Comparison of ENCODE assay signal across 14 cellular contexts in the genomic region with DNA sequence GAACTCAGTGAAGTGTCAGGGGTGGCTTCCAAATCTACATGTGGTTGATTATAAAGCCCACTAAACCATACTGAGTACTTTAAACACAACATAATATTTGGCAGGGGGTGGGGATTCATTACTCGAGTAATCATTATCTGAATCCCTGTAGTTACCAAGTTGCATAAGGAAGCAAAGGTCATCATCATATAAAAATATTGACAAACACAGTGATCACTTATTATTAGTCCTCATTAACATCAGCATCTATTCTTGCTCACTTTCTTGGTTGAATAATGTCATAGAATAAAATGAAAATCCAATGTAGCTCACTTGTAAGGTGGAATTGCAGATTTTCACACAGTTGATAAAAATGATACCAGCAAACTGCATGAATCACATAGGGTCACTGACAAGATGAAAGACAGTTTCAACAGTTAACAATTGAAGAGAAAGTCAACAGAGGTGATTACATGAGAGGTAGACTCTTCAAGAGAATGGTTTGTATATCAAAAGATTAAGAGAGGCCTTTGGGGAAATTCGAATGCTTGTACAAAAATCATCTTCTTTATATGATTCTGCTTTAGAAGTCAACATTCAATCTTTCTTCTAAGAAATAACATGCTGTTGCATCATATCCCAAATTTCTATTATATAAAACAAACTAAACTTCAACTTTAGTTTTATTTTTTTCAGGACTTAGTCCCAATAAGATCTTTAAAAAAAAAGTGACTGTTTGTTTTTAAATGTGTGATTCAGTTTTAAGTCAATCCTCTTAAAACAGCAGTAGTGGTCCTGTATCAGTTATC.
DNase-seq lines count a peak whose midpoint lies in the region; ATAC-seq and TF ChIP-seq lines count a peak whose summit lies in the region.
"Had no signal": no experiment of that assay in that cellular context is flagged by ENCODE, and none has a peak within 500 bp of the region (broad histone marks: within the 10 kb centered on the region; RNA-seq: fewer than 3 reads in every experiment).

No MANE protein-coding gene starts in this region.

- ATAC-seq in activated CD4-positive, alpha-beta T cell treated with anti-CD3 and anti-CD28 coated beads for 36 hours = peak; percentile 17
- ATAC-seq in Panc1 (no peak), HG03095 (IDR thresholded peaks at IDR 0.05; ENCODE audit: unreplicated experiment) (no peak)
- ATAC-seq in stimulated activated effector memory CD8-positive, alpha-beta T cell treated with anti-CD3 and anti-CD28 coated beads, Interleukin-12 subunit alpha, Interleukin-12 subunit beta, amount 100 ng/mL, for 72 hours = no peak

- peak overlapping the region; percentile 100 for H3K27ac ChIP-seq in Panc1 (ENCODE audit: low read length)
- peak overlapping the region in 48 of 59 donors; percentile 1 to 97 (median 86) for H3K27ac ChIP-seq in dorsolateral prefrontal cortex

- peaks cover 96% of the 10 kb centered on the region for H3K4me1 Mint-ChIP-seq in activated CD4-positive, alpha-beta T cell treated with anti-CD3 and anti-CD28 coated beads for 36 hours
- H3K4me1 Mint-ChIP-seq in stimulated activated effector memory CD8-positive, alpha-beta T cell treated with anti-CD3 and anti-CD28 coated beads, Interleukin-12 subunit alpha, Interleukin-12 subunit beta, amount 100 ng/mL, for 72 hours = peaks cover 80% of the 10 kb centered on the region

- intact Hi-C loops in activated CD4-positive, alpha-beta T cell treated with anti-CD3 and anti-CD28 coated beads for 36 hours (cut with DNase I, micrococcal nuclease) = no loop called here
- intact Hi-C loops in Panc1 (cut with micrococcal nuclease; ENCODE audit: unreplicated experiment) (no loop called here), dorsolateral prefrontal cortex (cut with DNase I) (no loop called here)

- H3K9me3 ChIP-seq in Panc1 (ENCODE audit: control insufficient read depth, insufficient read depth, low read depth, low read length) = no peaks in the 10 kb centered on the region
- H3K9me3 ChIP-seq: SJCRH30, spleen had no signal

- H3K4me3 ChIP-seq in Panc1 (ENCODE audit: low read depth in 2 of 2, low read length in 2 of 2) (no peak overlapping the region), dorsolateral prefrontal cortex (no peak overlapping the region), foreskin fibroblast (ENCODE audit: low read depth in 1 of 2, low read length in 2 of 2) (no peak overlapping the region)
- H3K4me3 ChIP-seq: spleen had no signal

- no peaks in the 10 kb centered on the region for H3K27me3 Mint-ChIP-seq in activated CD4-positive, alpha-beta T cell treated with anti-CD3 and anti-CD28 coated beads for 36 hours
- H3K27me3 Mint-ChIP-seq: naive B cell had no signal

- TF ChIP-seq CTCF in Panc1 (IDR thresholded peaks at IDR 0.05) = no peak
- no peak for TF ChIP-seq CTCF in dorsolateral prefrontal cortex (IDR thresholded peaks at IDR 0.05 in 54 of 56, conservative IDR thresholded peaks at IDR 0.05 in 2 of 56; ENCODE audit: low read depth in 1 of 56, partially characterized antibody in 56 of 56)
- no peak for TF ChIP-seq CTCF in foreskin fibroblast (IDR thresholded peaks at IDR 0.05; ENCODE audit: low read depth, low read length)

- H3K4me1 ChIP-seq in Panc1 (ENCODE audit: control insufficient read depth, insufficient read depth, low read length) = peaks cover 100% of the 10 kb centered on the region

- H3K27me3 ChIP-seq in Panc1 (ENCODE audit: control insufficient read depth, insufficient read depth, low read length) (no peaks in the 10 kb centered on the region), dorsolateral prefrontal cortex (no peaks in the 10 kb centered on the region)
- H3K27me3 ChIP-seq: SJCRH30, spleen had no signal

- CTCF ChIA-PET in activated CD4-positive, alpha-beta T cell treated with anti-CD3 and anti-CD28 coated beads for 36 hours (lab: Charles Lee) = interaction anchor here (0.7 to 2.6 kb wide), 3 partner anchors 23 to 28 kb away, joined by 3 to 15 read pairs (median 3); no protein-coding TSS in a partner anchor
- CTCF ChIA-PET in Panc1 (lab: Charles Lee) = no interaction called here

- peaks cover 87% of the 10 kb centered on the region for H3K36me3 Mint-ChIP-seq in activated CD4-positive, alpha-beta T cell treated with anti-CD3 and anti-CD28 coated beads for 36 hours (ENCODE audit: low read depth)
- H3K36me3 Mint-ChIP-seq in stimulated activated effector memory CD8-positive, alpha-beta T cell treated with anti-CD3 and anti-CD28 coated beads, Interleukin-12 subunit alpha, Interleukin-12 subunit beta, amount 100 ng/mL, for 72 hours = no peaks in the 10 kb centered on the region

- in situ Hi-C loops in Panc1 (cut with HindIII; ENCODE audit: low pct_unique_long_range_greater_than_20kb, low sequenced_read_pairs) = no loop called here

- no peaks in the 10 kb centered on the region for H3K9me3 Mint-ChIP-seq in activated CD4-positive, alpha-beta T cell treated with anti-CD3 and anti-CD28 coated beads for 36 hours (ENCODE audit: low read depth)
- H3K9me3 Mint-ChIP-seq in stimulated activated effector memory CD8-positive, alpha-beta T cell treated with anti-CD3 and anti-CD28 coated beads, Interleukin-12 subunit alpha, Interleukin-12 subunit beta, amount 100 ng/mL, for 72 hours = no peaks in the 10 kb centered on the region
- H3K9me3 Mint-ChIP-seq: naive B cell had no signal

- peak overlapping the region; percentile 89 for H3K27ac Mint-ChIP-seq in activated CD4-positive, alpha-beta T cell treated with anti-CD3 and anti-CD28 coated beads for 36 hours
- peak overlapping the region; percentile 92 for H3K27ac Mint-ChIP-seq in stimulated activated effector memory CD8-positive, alpha-beta T cell treated with anti-CD3 and anti-CD28 coated beads, Interleukin-12 subunit alpha, Interleukin-12 subunit beta, amount 100 ng/mL, for 72 hours

- peak overlapping the region; percentile 2 for H3K4me3 Mint-ChIP-seq in activated CD4-positive, alpha-beta T cell treated with anti-CD3 and anti-CD28 coated beads for 36 hours
- peak overlapping the region; percentile 62 for H3K4me3 Mint-ChIP-seq in stimulated activated effector memory CD8-positive, alpha-beta T cell treated with anti-CD3 and anti-CD28 coated beads, Interleukin-12 subunit alpha, Interleukin-12 subunit beta, amount 100 ng/mL, for 72 hours
- H3K4me3 Mint-ChIP-seq: naive B cell had no signal

- DNase-seq in activated CD4-positive, alpha-beta T cell treated with anti-CD3 and anti-CD28 coated beads for 36 hours = no peak
- no peak for DNase-seq in activated CD4-positive, alpha-beta T cell treated with anti-CD3 and anti-CD28 coated beads for 48 hours
- no peak for DNase-seq in Panc1 (ENCODE audit: low read depth, low spot score)
- DNase-seq in dorsolateral prefrontal cortex = no peak
- DNase-seq in stimulated activated effector memory CD8-positive, alpha-beta T cell treated with anti-CD3 and anti-CD28 coated beads, Interleukin-12 subunit alpha, Interleukin-12 subunit beta, amount 100 ng/mL, for 72 hours (ENCODE audit: low spot score in 2 of 2) = no peak
- no peak for DNase-seq in foreskin fibroblast
- DNase-seq in DMS79 (lab: John Stamatoyannopoulos, UW) = no peak
- DNase-seq: ACHN, amygdala, naive B cell, NCI-H526, spleen had no signal

- POLR2A ChIA-PET in activated CD4-positive, alpha-beta T cell treated with anti-CD3 and anti-CD28 coated beads for 36 hours (lab: Charles Lee) = interaction anchor here (0.7 to 2.3 kb wide), 4 partner anchors 10 to 40 kb away, joined by 3 to 11 read pairs (median 4); no protein-coding TSS in a partner anchor
- POLR2A ChIA-PET in Panc1 (lab: Charles Lee) = no interaction called here

- no TSS peak for BruUV-seq in Panc1 (replicated peaks; lab: Mats Ljungman, UMichigan)

- H3K36me3 ChIP-seq in Panc1 (ENCODE audit: control insufficient read depth, insufficient read depth, low read length) = peaks cover 5% of the 10 kb centered on the region
- H3K36me3 ChIP-seq: SJCRH30 had no signal
